In genomic region chr20:48886189-48886588, GRCh38 we compare ENCODE assay signal across 14 cellular contexts. TPM values are rescaled to one million over a fixed set of nuclear protein-coding genes. Genes with fewer than 3 reads are reported as not detected.
A peak's percentile ranks its signal among the peaks of the same experiment; 100 is the strongest.
DNase-seq lines count a peak whose midpoint lies in the region; ATAC-seq and TF ChIP-seq lines count a peak whose summit lies in the region.
"Had no signal": no experiment of that assay in that cellular context is flagged by ENCODE, and none has a peak within 500 bp of the region (broad histone marks: within the 10 kb centered on the region; RNA-seq: fewer than 3 reads in every experiment).

No MANE protein-coding gene starts in this region.

- H3K4me3 ChIP-seq in heart left ventricle (no peak overlapping the region), SK-N-MC (no peak overlapping the region), thyroid gland (replicated peaks in 1 of 3) (no peak overlapping the region)
- H3K4me3 ChIP-seq: GM23248 had no signal

- H3K4me1 ChIP-seq in heart left ventricle, result peaks cover 0 to 8% (median 0%) of the 10 kb centered on the region in 12 donors
- H3K4me1 ChIP-seq in thyroid gland, result no peaks in the 10 kb centered on the region

- no peaks in the 10 kb centered on the region for H3K36me3 ChIP-seq in heart left ventricle
- no peaks in the 10 kb centered on the region; the same call in 1 of the 2 replicates for H3K36me3 ChIP-seq in SK-N-MC (ENCODE audit: insufficient read depth, low read length)
- H3K36me3 ChIP-seq in thyroid gland, result no peaks in the 10 kb centered on the region

- H3K27ac ChIP-seq in heart left ventricle (no peak overlapping the region), SK-N-MC (peak overlapping the region; percentile 65), thyroid gland (no peak overlapping the region)
- H3K27ac ChIP-seq: GM23248 had no signal

- TF ChIP-seq CTCF in heart left ventricle (IDR thresholded peaks at IDR 0.05), result no peak
- no peak for TF ChIP-seq CTCF in thyroid gland (IDR thresholded peaks at IDR 0.05)

- 60 to 79% (median 62%) methylated on average over 3 of the region's 3 CpGs for WGBS in heart left ventricle, 4 donors
- WGBS in thyroid gland, 2 donors, result 71 to 76% methylated on average over 2 to 3 of the region's 3 CpGs

- no peak overlapping the region for H3K9ac ChIP-seq in SK-N-MC (ENCODE audit: insufficient read length)
- H3K9ac ChIP-seq: GM23248 had no signal

- intact Hi-C loops in heart left ventricle (cut with DNase I) (no loop called here), Right ventricle myocardium inferior (cut with DNase I) (no loop called here), thyroid gland (cut with DNase I) (no loop called here)

- H3K27me3 ChIP-seq in heart left ventricle, result no peaks in the 10 kb centered on the region
- no peaks in the 10 kb centered on the region for H3K27me3 ChIP-seq in thyroid gland

- ATAC-seq in heart left ventricle, result peak; percentile 47 to 81 (median 66)
- no peak for ATAC-seq in Right ventricle myocardium inferior
- ATAC-seq in GM18873 (IDR thresholded peaks at IDR 0.05; ENCODE audit: low FRiP score, unreplicated experiment), result no peak
- no peak for ATAC-seq in HG03469 (IDR thresholded peaks at IDR 0.05; ENCODE audit: unreplicated experiment)
- ATAC-seq: HCT116 had no signal

- DNase-seq in heart left ventricle, result peak in 3 of 5 donors; percentile 27 to 50 (median 45)
- DNase-seq in Right ventricle myocardium inferior (ENCODE audit: missing footprints), result no peak
- no peak for DNase-seq in SK-N-MC (ENCODE audit: low read depth, low spot score)
- peak; percentile 2 for DNase-seq in midbrain (lab: John Stamatoyannopoulos, UW)
- DNase-seq in thyroid gland, result peak; percentile 22 to 41
- DNase-seq: 8988T; ACHN; Calu3; CD4-positive, alpha-beta T cell; DMS 273 treated with DMSO at 0.1 percent for 48 hours; GM23248 had no signal

- H3K9me3 ChIP-seq in heart left ventricle (no peaks in the 10 kb centered on the region), SK-N-MC (ENCODE audit: low read depth, low read length) (no peaks in the 10 kb centered on the region; the same call in 1 of the 2 replicates), thyroid gland (no peaks in the 10 kb centered on the region)

- TF ChIP-seq POLR2A in heart left ventricle (IDR thresholded peaks at IDR 0.05) (no peak), thyroid gland (IDR thresholded peaks at IDR 0.05) (no peak)

RNA-seq across cellular contexts. Expression of gene ARFGEF2, which starts 35.3 kb away (rescaled TPM):
- 10 to 100 TPM; 32.6 to 52.7 (median 42.6) TPM for total RNA-seq in heart left ventricle
- polyA plus RNA-seq in heart left ventricle, result 10 to 100 TPM in 1 of 2 donors, 1 to 10 TPM in 1; 7.5 to 16.5 TPM
- total RNA-seq in Right ventricle myocardium inferior, result 39.1 TPM
- total RNA-seq in thyroid gland, result 100 to 1,000 TPM in 2 of 4 donors, 10 to 100 TPM in 2; 92.3 to 131 (median 101) TPM

RNA-seq across cellular contexts. Expression of gene PREX1, which starts 58.4 kb away (rescaled TPM):
- total RNA-seq in heart left ventricle, result 10 to 100 TPM in 6 of 9 donors, 1 to 10 TPM in 3; 7.9 to 41.5 (median 13.8) TPM
- 10 to 100 TPM in 1 of 2 donors, 1 to 10 TPM in 1; 7.2 to 11.2 TPM for polyA plus RNA-seq in heart left ventricle
- 11.0 TPM for total RNA-seq in Right ventricle myocardium inferior
- total RNA-seq in thyroid gland, result 10 to 100 TPM; 10.2 to 42.7 (median 18.7) TPM

Comparison
In these comparisons a context has a peak if more than half of its experiments do, and no peak if none do; other contexts are left out.
1. ATAC-seq: peak in heart left ventricle (4 of 4); none in Right ventricle myocardium inferior (single experiment), GM18873 (single experiment) and HG03469 (single experiment).
2. DNase-seq: peak in heart left ventricle (3 of 5), midbrain (single experiment) and thyroid gland (2 of 2); none in Right ventricle myocardium inferior (single experiment) and SK-N-MC (single experiment).